1 cellular context compared by ENCODE assay signal in the genomic region with DNA sequence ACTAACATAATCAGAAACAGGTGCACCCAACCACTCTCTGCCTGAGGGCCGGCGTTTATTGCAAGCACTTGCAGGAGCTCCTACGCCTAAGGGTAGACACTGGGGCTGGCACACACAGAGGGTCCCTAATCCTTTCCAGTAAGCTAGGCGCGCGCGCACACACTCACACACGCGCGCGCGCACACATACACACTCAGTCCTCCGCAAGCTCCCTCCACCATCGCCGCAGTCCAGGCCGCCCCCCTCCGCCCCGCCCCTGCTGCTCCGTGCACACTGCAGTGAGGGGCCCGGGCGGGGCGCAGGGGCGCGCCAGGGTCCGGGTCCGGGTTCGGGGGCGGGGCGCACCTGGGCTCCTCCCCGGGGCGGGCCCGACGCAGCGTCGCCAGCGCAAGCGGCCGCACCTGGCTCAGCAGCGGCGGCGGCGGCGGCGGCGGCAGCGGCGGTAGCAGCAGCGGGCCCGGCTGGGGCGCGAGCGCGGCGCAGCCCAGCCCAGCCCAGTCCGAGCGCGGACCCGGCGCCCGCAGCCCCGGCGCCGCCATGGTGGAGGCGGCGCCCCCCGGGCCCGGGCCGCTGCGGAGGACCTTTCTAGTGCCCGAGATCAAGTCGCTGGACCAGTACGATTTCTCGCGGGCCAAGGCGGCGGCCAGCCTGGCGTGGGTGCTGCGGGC.
TF ChIP-seq lines count a peak whose summit lies in the region.

Gene CAMSAP3, plus strand, starts transcription at position 398 of the 668 bp plus-strand sequence. Its CDS starts 140 bp downstream, at position 538.

TF ChIP-seq in IMR-90, 13 proteins besides CTCF, POLR2A, EP300 and RAD21 (continued from another document):
- TF ChIP-seq FOS (IDR thresholded peaks at IDR 0.05; ENCODE audit: low read depth, low read length) (no peak), CHD1 (IDR thresholded peaks at IDR 0.05; ENCODE audit: low read depth, low read length) (no peak), RFX5 (IDR thresholded peaks at IDR 0.05; ENCODE audit: low read depth, low read length) (no peak), USF2 (IDR thresholded peaks at IDR 0.05; ENCODE audit: low read depth, low read length) (no peak)
